23 cellular contexts compared by ENCODE assay signal in genomic region chr12:77493769-77494168, GRCh38.
"Had no signal": no experiment of that assay in that cellular context is flagged by ENCODE, and none has a peak within 500 bp of the region (broad histone marks: within the 10 kb centered on the region; RNA-seq: fewer than 3 reads in every experiment).

No MANE protein-coding gene starts in this region.

- ATAC-seq: activated CD4-positive, alpha-beta T cell treated with anti-CD3 and anti-CD28 coated beads for 36 hours; activated CD8-positive, alpha-beta memory T cell treated with anti-CD3 and anti-CD28 coated beads, Interleukin-2, amount 10 ng/mL, durations not matched to agents 7 days and 5 days; activated CD8-positive, alpha-beta T cell treated with anti-CD3 and anti-CD28 coated beads, Interleukin-2, amount 10 ng/mL, durations not matched to agents 7 days and 5 days; activated naive CD8-positive, alpha-beta T cell treated with anti-CD3 and anti-CD28 coated beads, Interleukin-2, amount 50 U/mL, for 24 hours; body of pancreas; esophagus mucosa; psoas muscle; stimulated activated memory B cell treated with anti-CD40 and anti-IgM and Interleukin-4, amounts not matched to agents 10 μg/mL and 1 μg/mL and 100 μg/mL, for 72 hours; stimulated activated naive CD8-positive, alpha-beta T cell treated with anti-CD3 and anti-CD28 coated beads, Interleukin-15, amount 100 ng/mL, for 72 hours; upper lobe of right lung had no signal

- H3K27ac ChIP-seq: body of pancreas, neutrophil, ovary, psoas muscle, sigmoid colon, tibial artery, upper lobe of right lung had no signal

- H3K36me3 ChIP-seq: neutrophil, ovary, sigmoid colon, tibial artery, upper lobe of right lung had no signal

- H3K4me1 ChIP-seq: body of pancreas, psoas muscle, sigmoid colon, tibial artery, upper lobe of right lung had no signal

- H3K27me3 ChIP-seq: body of pancreas, neutrophil, ovary, sigmoid colon, tibial artery, upper lobe of right lung had no signal

- H3K4me3 ChIP-seq: body of pancreas, ovary, psoas muscle, sigmoid colon, tibial artery, upper lobe of right lung had no signal

- DNase-seq: activated CD4-positive, alpha-beta T cell treated with anti-CD3 and anti-CD28 coated beads for 36 hours; activated CD4-positive, CD25-positive, alpha-beta regulatory T cell; activated CD8-positive, alpha-beta memory T cell treated with anti-CD3 and anti-CD28 coated beads, Interleukin-2, amount 10 ng/mL, durations not matched to agents 7 days and 5 days; activated CD8-positive, alpha-beta T cell treated with anti-CD3 and anti-CD28 coated beads, Interleukin-2, amount 10 ng/mL, durations not matched to agents 7 days and 5 days; activated naive CD8-positive, alpha-beta T cell treated with anti-CD3 and anti-CD28 coated beads, Interleukin-2, amount 50 U/mL, for 24 hours; activated T-cell treated with anti-CD3 and anti-CD28 coated beads, Interleukin-2, amount 50 U/mL, for 48 hours; body of pancreas; endodermal cell; left cardiac atrium; left ventricle myocardium superior; naive B cell; ovary; psoas muscle; sigmoid colon; small intestine; stimulated activated CD4-positive, alpha-beta T cell treated with anti-CD3 and anti-CD28 coated beads, Interleukin-4, amount 100 ng/mL, for 24 hours; stimulated activated naive CD8-positive, alpha-beta T cell treated with anti-CD3 and anti-CD28 coated beads, Interleukin-15, amount 100 ng/mL, for 72 hours; substantia nigra; tibial artery; upper lobe of right lung had no signal

- H3K9me3 ChIP-seq: body of pancreas, neutrophil, ovary, psoas muscle, sigmoid colon, tibial artery, upper lobe of right lung had no signal
